29 cellular contexts compared by ENCODE assay signal in the genomic region with DNA sequence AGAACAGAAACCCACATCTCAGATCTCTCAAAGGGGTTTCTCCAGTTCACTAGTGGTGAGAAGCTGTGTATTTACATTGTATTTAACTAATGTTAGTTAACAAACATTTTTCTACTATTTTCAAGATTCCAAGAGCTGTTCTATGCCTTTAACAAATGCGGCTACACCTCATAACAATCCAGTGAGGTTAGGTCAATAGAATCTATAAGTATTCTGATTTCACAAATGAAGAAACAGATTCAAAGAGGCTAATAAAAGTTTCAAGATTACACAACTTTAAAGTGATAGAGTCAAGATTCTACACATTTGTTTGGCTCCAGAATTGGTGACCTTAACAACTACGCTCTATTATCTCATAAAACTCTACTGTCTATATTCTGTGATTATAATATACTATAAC.
"Had no signal": no experiment of that assay in that cellular context is flagged by ENCODE, and none has a peak within 500 bp of the region (broad histone marks: within the 10 kb centered on the region; RNA-seq: fewer than 3 reads in every experiment).

No MANE protein-coding gene starts in this region.

- H3K9me3 Mint-ChIP-seq: activated CD4-positive, alpha-beta memory T cell treated with anti-CD3 and anti-CD28 coated beads, Interleukin-2, amount 10 ng/mL, durations not matched to agents 7 days and 5 days; activated CD4-positive, alpha-beta T cell treated with anti-CD3 and anti-CD28 coated beads, Interleukin-2, amount 10 ng/mL, durations not matched to agents 7 days and 5 days; activated T-cell treated with anti-CD3 and anti-CD28 coated beads, Interleukin-2, amount 50 U/mL, for 4 hours; activated T-helper 17 cell treated with anti-CD3 and anti-CD28 coated beads, Interleukin-2, amount 50 U/mL, for 72 hours; nephron progenitor cell; stimulated activated memory B cell treated with anti-CD40 and anti-IgM and Interleukin-4, amounts not matched to agents 10 μg/mL and 1 μg/mL and 100 μg/mL, for 72 hours; stimulated activated naive CD8-positive, alpha-beta T cell treated with anti-CD3 and anti-CD28 coated beads, Interleukin-15, amount 100 ng/mL, for 72 hours had no signal

- H3K27ac ChIP-seq: gastrocnemius medialis, lower lobe of right lung, parathyroid adenoma, psoas muscle, sigmoid colon, upper lobe of right lung had no signal

- H3K79me2 ChIP-seq: parathyroid adenoma had no signal

- H2AFZ ChIP-seq: parathyroid adenoma had no signal

- H3K27me3 Mint-ChIP-seq: activated CD4-positive, alpha-beta memory T cell treated with anti-CD3 and anti-CD28 coated beads, Interleukin-2, amount 10 ng/mL, durations not matched to agents 7 days and 5 days; activated CD4-positive, alpha-beta T cell treated with anti-CD3 and anti-CD28 coated beads, Interleukin-2, amount 10 ng/mL, durations not matched to agents 7 days and 5 days; activated naive CD4-positive, alpha-beta T cell treated with anti-CD3 and anti-CD28 coated beads, Interleukin-2, amount 50 U/mL, for 24 hours; activated T-helper 17 cell treated with anti-CD3 and anti-CD28 coated beads, Interleukin-2, amount 50 U/mL, for 72 hours; central memory CD8-positive, alpha-beta T cell; stimulated activated memory B cell treated with anti-CD40 and anti-IgM and Interleukin-4, amounts not matched to agents 10 μg/mL and 1 μg/mL and 100 μg/mL, for 72 hours; stimulated activated naive CD8-positive, alpha-beta T cell treated with anti-CD3 and anti-CD28 coated beads, Interleukin-15, amount 100 ng/mL, for 72 hours had no signal

- FAIRE-seq: bronchial epithelial cell, kidney had no signal

- DNase-seq: activated CD4-positive, alpha-beta memory T cell treated with anti-CD3 and anti-CD28 coated beads, Interleukin-2, amount 10 ng/mL, durations not matched to agents 7 days and 5 days; activated CD4-positive, alpha-beta T cell treated with anti-CD3 and anti-CD28 coated beads, Interleukin-2, amount 10 ng/mL, durations not matched to agents 7 days and 5 days; activated CD4-positive, CD25-positive, alpha-beta regulatory T cell treated with anti-CD3 and anti-CD28 coated beads, Interleukin-2, amount 50 U/mL, for 72 hours; activated gamma-delta T cell treated with Interleukin-2 at 50 U/mL for 16 hours; activated T-cell treated with anti-CD3 and anti-CD28 coated beads, Interleukin-2, amount 50 U/mL, for 4 hours; effector memory CD4-positive, alpha-beta T cell; erythroblast; gastrocnemius medialis; hippocampal formation; kidney; lower lobe of right lung; nephron progenitor cell; occipital lobe; psoas muscle; sigmoid colon; stimulated activated CD4-positive, alpha-beta T cell treated with anti-CD3 and anti-CD28 coated beads, Interleukin-1b, Interleukin-23, amount 100 ng/mL, for 48 hours; stimulated activated CD4-positive, alpha-beta T cell treated with anti-CD3 and anti-CD28 coated beads, Interleukin-4, amount 100 ng/mL, for 4 hours; stimulated activated CD8-positive, alpha-beta memory T cell treated with anti-CD3 and anti-CD28 coated beads, Interleukin-4, amount 100 ng/mL, for 48 hours; stimulated activated naive CD8-positive, alpha-beta T cell treated with anti-CD3 and anti-CD28 coated beads, Interleukin-15, amount 100 ng/mL, for 72 hours; substantia nigra; T-helper 17 cell; upper lobe of right lung had no signal

- H3K27ac Mint-ChIP-seq: activated CD4-positive, alpha-beta memory T cell treated with anti-CD3 and anti-CD28 coated beads, Interleukin-2, amount 10 ng/mL, durations not matched to agents 7 days and 5 days; activated CD4-positive, alpha-beta T cell treated with anti-CD3 and anti-CD28 coated beads, Interleukin-2, amount 10 ng/mL, durations not matched to agents 7 days and 5 days; activated naive CD4-positive, alpha-beta T cell treated with anti-CD3 and anti-CD28 coated beads, Interleukin-2, amount 50 U/mL, for 24 hours; activated T-helper 17 cell treated with anti-CD3 and anti-CD28 coated beads, Interleukin-2, amount 50 U/mL, for 72 hours; nephron progenitor cell; stimulated activated memory B cell treated with anti-CD40 and anti-IgM and Interleukin-4, amounts not matched to agents 10 μg/mL and 1 μg/mL and 100 μg/mL, for 72 hours; stimulated activated naive CD8-positive, alpha-beta T cell treated with anti-CD3 and anti-CD28 coated beads, Interleukin-15, amount 100 ng/mL, for 72 hours had no signal

- H3K36me3 ChIP-seq: gastrocnemius medialis, lower lobe of right lung, sigmoid colon, upper lobe of right lung had no signal

- H3K36me3 Mint-ChIP-seq: activated naive CD4-positive, alpha-beta T cell treated with anti-CD3 and anti-CD28 coated beads, Interleukin-2, amount 50 U/mL, for 24 hours; stimulated activated memory B cell treated with anti-CD40 and anti-IgM and Interleukin-4, amounts not matched to agents 10 μg/mL and 1 μg/mL and 100 μg/mL, for 72 hours had no signal

- H3K4me3 Mint-ChIP-seq: activated CD4-positive, alpha-beta memory T cell treated with anti-CD3 and anti-CD28 coated beads, Interleukin-2, amount 10 ng/mL, durations not matched to agents 7 days and 5 days; activated CD4-positive, alpha-beta T cell treated with anti-CD3 and anti-CD28 coated beads, Interleukin-2, amount 10 ng/mL, durations not matched to agents 7 days and 5 days; activated naive CD4-positive, alpha-beta T cell treated with anti-CD3 and anti-CD28 coated beads, Interleukin-2, amount 50 U/mL, for 24 hours; activated T-cell treated with anti-CD3 and anti-CD28 coated beads, Interleukin-2, amount 50 U/mL, for 4 hours; activated T-helper 17 cell treated with anti-CD3 and anti-CD28 coated beads, Interleukin-2, amount 50 U/mL, for 72 hours; central memory CD8-positive, alpha-beta T cell; nephron progenitor cell; stimulated activated memory B cell treated with anti-CD40 and anti-IgM and Interleukin-4, amounts not matched to agents 10 μg/mL and 1 μg/mL and 100 μg/mL, for 72 hours; stimulated activated naive CD8-positive, alpha-beta T cell treated with anti-CD3 and anti-CD28 coated beads, Interleukin-15, amount 100 ng/mL, for 72 hours; T-helper 17 cell had no signal

- ATAC-seq: activated T-cell treated with anti-CD3 and anti-CD28 coated beads, Interleukin-2, amount 50 U/mL, for 4 hours; gastrocnemius medialis; lower lobe of right lung; psoas muscle; stimulated activated naive CD8-positive, alpha-beta T cell treated with anti-CD3 and anti-CD28 coated beads, Interleukin-15, amount 100 ng/mL, for 72 hours; T-helper 17 cell; upper lobe of right lung had no signal

- H3K4me2 ChIP-seq: smooth muscle cell had no signal

- H3K4me1 ChIP-seq: gastrocnemius medialis, lower lobe of right lung, parathyroid adenoma, psoas muscle, sigmoid colon, upper lobe of right lung had no signal

- H3K9me3 ChIP-seq: gastrocnemius medialis, lower lobe of right lung, psoas muscle, sigmoid colon, upper lobe of right lung had no signal

- H3K27me3 ChIP-seq: gastrocnemius medialis, sigmoid colon, upper lobe of right lung had no signal

- H3K9ac ChIP-seq: parathyroid adenoma had no signal

- H3K4me3 ChIP-seq: gastrocnemius medialis, lower lobe of right lung, psoas muscle, sigmoid colon, smooth muscle cell, upper lobe of right lung had no signal

- H3K4me1 Mint-ChIP-seq: activated CD4-positive, alpha-beta memory T cell treated with anti-CD3 and anti-CD28 coated beads, Interleukin-2, amount 10 ng/mL, durations not matched to agents 7 days and 5 days; activated CD4-positive, alpha-beta T cell treated with anti-CD3 and anti-CD28 coated beads, Interleukin-2, amount 10 ng/mL, durations not matched to agents 7 days and 5 days; activated naive CD4-positive, alpha-beta T cell treated with anti-CD3 and anti-CD28 coated beads, Interleukin-2, amount 50 U/mL, for 24 hours; activated T-helper 17 cell treated with anti-CD3 and anti-CD28 coated beads, Interleukin-2, amount 50 U/mL, for 72 hours; central memory CD8-positive, alpha-beta T cell; stimulated activated memory B cell treated with anti-CD40 and anti-IgM and Interleukin-4, amounts not matched to agents 10 μg/mL and 1 μg/mL and 100 μg/mL, for 72 hours; stimulated activated naive CD8-positive, alpha-beta T cell treated with anti-CD3 and anti-CD28 coated beads, Interleukin-15, amount 100 ng/mL, for 72 hours; T-helper 17 cell had no signal
